8 cellular contexts compared by ENCODE assay signal in genomic region chr1:227946624-227947424, GRCh38. TPM values are rescaled to one million over a fixed set of nuclear protein-coding genes. Genes with fewer than 3 reads are reported as not detected.
DNase-seq lines count a peak whose midpoint lies in the region; ATAC-seq and TF ChIP-seq lines count a peak whose summit lies in the region.

No MANE protein-coding gene starts in this region.

- no peak overlapping the region for H3K9ac ChIP-seq in parathyroid adenoma

- peaks cover 24 to 28% of the 10 kb centered on the region in 2 donors for H3K4me1 ChIP-seq in adrenal gland (replicated peaks in 1 of 2)
- H3K4me1 ChIP-seq in parathyroid adenoma, result peaks cover 7% of the 10 kb centered on the region

- H3K27ac ChIP-seq in adrenal gland (peak overlapping the region; percentile 33 to 77 (median 69)), parathyroid adenoma (peak overlapping the region; percentile 80)

- H3K36me3 ChIP-seq in adrenal gland (replicated peaks in 1 of 2) (no peaks in the 10 kb centered on the region), parathyroid adenoma (ENCODE audit: control insufficient read depth, insufficient read depth, low read length) (no peaks in the 10 kb centered on the region)

- no peaks in the 10 kb centered on the region for H3K27me3 ChIP-seq in adrenal gland
- H3K27me3 ChIP-seq in parathyroid adenoma (ENCODE audit: control insufficient read depth, insufficient read depth, low read length), result no peaks in the 10 kb centered on the region

- peaks cover 17% of the 10 kb centered on the region for H3K79me2 ChIP-seq in parathyroid adenoma

- H3K4me2 ChIP-seq in parathyroid adenoma (ENCODE audit: low read length), result peak overlapping the region; percentile 91

- TF ChIP-seq CTCF in adrenal gland (IDR thresholded peaks at IDR 0.05) (peak; percentile 36 to 85 (median 66)), parathyroid adenoma (IDR thresholded peaks at IDR 0.05) (peak; percentile 72)

- H2AFZ ChIP-seq in parathyroid adenoma, result peak overlapping the region; percentile 74

- ATAC-seq in GM18511 (IDR thresholded peaks at IDR 0.05; ENCODE audit: unreplicated experiment), result peak; percentile 75

- intact Hi-C loops in adrenal gland (cut with DNase I) (loop anchor here (2.0 to 5.0 kb wide), 3 partner anchors 182 to 465 kb away; no protein-coding TSS in a partner anchor), cardiac septum (cut with DNase I) (loop anchor here (1.0 to 2.0 kb wide), 3 partner anchors 160 to 212 kb away; partner anchors contain the start of genes JMJD4 and SNAP47)

- TF ChIP-seq POLR2A in adrenal gland (IDR thresholded peaks at IDR 0.05), result no peak

- in situ Hi-C loops in ACHN (cut with HindIII; ENCODE audit: low pct_ligation_motif_present, low pct_unique_long_range_greater_than_20kb, low sequenced_read_pairs), result loop anchor here (25.0 kb wide), 2 partner anchors 185 to 485 kb away; no protein-coding TSS in a partner anchor

- DNase-seq in ACHN (peak; percentile 81), HT-29 (ENCODE audit: low spot score) (peak; percentile 91), SHP77 treated with DMSO at 0.1 percent for 48 hours (lab: John Stamatoyannopoulos, UW) (peak; percentile 77), adrenal gland (peak; percentile 77 to 84 (median 84)), cardiac septum (ENCODE audit: low spot score) (peak; percentile 88), OCI-M2 (lab: John Stamatoyannopoulos, UW; ENCODE audit: unreplicated experiment) (no peak)

- H3K4me3 ChIP-seq in adrenal gland (peak overlapping the region in 2 of 4 donors; percentile 9 to 62), parathyroid adenoma (ENCODE audit: low read depth, low read length) (peak overlapping the region; percentile 60)

- H3K9me3 ChIP-seq in adrenal gland (replicated peaks in 1 of 3), result no peaks in the 10 kb centered on the region
- H3K9me3 ChIP-seq in parathyroid adenoma (ENCODE audit: control insufficient read depth, low read length), result no peaks in the 10 kb centered on the region

- 1 to 2% (median 1%) methylated on average over 28 to 63 of the region's 63 CpGs for WGBS in adrenal gland, 4 donors

RNA-seq across cellular contexts. Expression of gene WNT9A, which starts 0.9 kb away (rescaled TPM):
- not detected in 2 replicates for total RNA-seq in HT-29 (2014; rRNA removed; shearing (Covaris generic))
- total RNA-seq in adrenal gland (1 to 10 TPM in 5 of 8 donors, under 1 TPM in 3; 0.42 to 2.9 (median 1.6) TPM), cardiac septum (6.5 TPM)
- 1 to 10 TPM in 1 of 3 donors, under 1 TPM in 2; 0.18 to 1.1 (median 0.64) TPM for polyA plus RNA-seq in adrenal gland

RNA-seq across cellular contexts. Expression of gene WNT3A, which starts 60.0 kb away (rescaled TPM):
- total RNA-seq in HT-29 (2014; rRNA removed; shearing (Covaris generic)), result not detected in 2 replicates
- total RNA-seq in adrenal gland (not detected), cardiac septum (not detected)
- polyA plus RNA-seq in adrenal gland, result not detected
